ENCODE assay signal across 10 cellular contexts in the genomic region with DNA sequence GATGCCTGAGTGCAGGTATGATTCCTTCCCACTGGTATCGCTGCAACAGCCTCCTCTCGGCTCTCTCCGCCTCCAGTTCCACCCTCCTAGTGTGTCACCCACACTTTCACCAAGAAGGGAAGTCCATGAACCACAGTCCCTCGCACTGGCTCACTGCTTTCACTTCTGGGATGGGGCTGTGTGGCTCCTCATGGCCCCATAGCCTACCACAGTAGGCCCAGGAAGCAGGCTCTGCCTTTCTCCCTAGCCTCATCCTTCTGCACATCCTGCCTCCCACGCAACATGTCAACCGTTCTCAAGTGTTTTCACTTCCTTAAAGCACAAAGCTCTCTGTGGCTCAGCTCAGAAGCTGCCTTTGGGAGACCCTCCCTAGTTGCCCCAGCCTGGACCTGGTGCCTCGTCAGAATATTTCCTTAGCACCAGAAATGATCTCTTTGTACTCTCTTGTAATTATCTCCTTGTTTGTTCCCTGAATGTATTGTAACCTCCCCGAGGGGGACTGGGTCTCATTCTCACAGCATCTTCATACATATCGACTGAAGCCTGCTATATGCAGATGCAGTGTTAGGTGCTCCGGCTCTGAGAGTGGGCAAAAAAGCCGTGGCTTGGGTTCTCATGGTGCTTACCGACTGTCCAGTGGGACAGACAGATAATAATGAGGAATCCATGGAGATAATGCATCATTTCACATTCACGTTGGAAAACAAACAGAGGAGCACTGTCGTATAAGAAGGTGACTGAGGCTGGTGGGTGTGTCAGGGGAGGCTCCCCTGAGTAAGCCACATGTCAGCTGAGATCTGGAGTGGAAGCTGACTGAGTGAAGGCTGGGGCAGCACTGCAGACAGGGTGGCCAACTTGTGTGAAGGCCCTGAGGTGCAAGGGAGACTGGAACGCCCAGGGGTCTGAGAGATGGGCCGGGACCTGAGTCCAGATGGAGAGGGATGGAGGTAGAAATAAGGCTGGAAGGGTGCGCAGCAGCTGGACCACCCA.
DNase-seq lines count a peak whose midpoint lies in the region; ATAC-seq and TF ChIP-seq lines count a peak whose summit lies in the region.
"Had no signal": no experiment of that assay in that cellular context is flagged by ENCODE, and none has a peak within 500 bp of the region (broad histone marks: within the 10 kb centered on the region; RNA-seq: fewer than 3 reads in every experiment).

No MANE protein-coding gene starts in this region.

- intact Hi-C loops in testis (cut with DNase I; ENCODE audit: low total_unique reads), result no loop called here

- H3K36me3 ChIP-seq in GM06990 (ENCODE audit: control insufficient read depth, insufficient read depth, low read length) (no peaks in the 10 kb centered on the region), mesendoderm (ENCODE audit: control insufficient read depth, insufficient read depth, low read length) (no peaks in the 10 kb centered on the region), testis (ENCODE audit: low read depth, missing control alignments) (no peaks in the 10 kb centered on the region)
- H3K36me3 ChIP-seq: thoracic aorta had no signal

- H3K27me3 ChIP-seq in GM06990 (replicated peaks; ENCODE audit: control insufficient read depth, insufficient read depth, low read length), result no peaks in the 10 kb centered on the region
- no peaks in the 10 kb centered on the region for H3K27me3 ChIP-seq in mesendoderm (ENCODE audit: insufficient read depth, low read length, poor library complexity)
- no peaks in the 10 kb centered on the region for H3K27me3 ChIP-seq in testis

- no peak overlapping the region for H4K8ac ChIP-seq in mesendoderm (ENCODE audit: low read depth, low read length)

- peaks cover under 1% of the 10 kb centered on the region for H3K36me3 Mint-ChIP-seq in activated naive CD8-positive, alpha-beta T cell treated with anti-CD3 and anti-CD28 coated beads, Interleukin-2, amount 50 U/mL, for 24 hours (ENCODE audit: low read depth)

- ATAC-seq in GM21367 (IDR thresholded peaks at IDR 0.05; ENCODE audit: unreplicated experiment) (peak; percentile 51), HG03571 (IDR thresholded peaks at IDR 0.05; ENCODE audit: unreplicated experiment) (peak; percentile 78)
- ATAC-seq in activated naive CD8-positive, alpha-beta T cell treated with anti-CD3 and anti-CD28 coated beads, Interleukin-2, amount 50 U/mL, for 24 hours, result peak; percentile 51
- peak; percentile 75 for ATAC-seq in stimulated activated naive CD8-positive, alpha-beta T cell treated with anti-CD3 and anti-CD28 coated beads, Interleukin-15, amount 100 ng/mL, for 72 hours

- H4K5ac ChIP-seq in mesendoderm (ENCODE audit: low read length), result no peak overlapping the region

- no peaks in the 10 kb centered on the region for H3K9me3 Mint-ChIP-seq in activated naive CD8-positive, alpha-beta T cell treated with anti-CD3 and anti-CD28 coated beads, Interleukin-2, amount 50 U/mL, for 24 hours
- no peaks in the 10 kb centered on the region for H3K9me3 Mint-ChIP-seq in stimulated activated naive CD8-positive, alpha-beta T cell treated with anti-CD3 and anti-CD28 coated beads, Interleukin-15, amount 100 ng/mL, for 72 hours

- no CpG with 5 or more reads among the region's 17 CpGs for whole genome bisulfite sequencing in mesendoderm (ENCODE audit: extremely low coverage, insufficient coverage, low lambda C conversion rate)
- WGBS in testis, 2 donors, result 74 to 88% methylated on average over 17 of the region's 17 CpGs

- DNase-seq in GM06990 (ENCODE audit: extremely low read depth, insufficient read length), result peak; percentile 57
- peak; percentile 32 for DNase-seq in activated naive CD8-positive, alpha-beta T cell treated with anti-CD3 and anti-CD28 coated beads, Interleukin-2, amount 50 U/mL, for 24 hours
- DNase-seq in stimulated activated naive CD8-positive, alpha-beta T cell treated with anti-CD3 and anti-CD28 coated beads, Interleukin-15, amount 100 ng/mL, for 72 hours, result peak; percentile 19 to 49
- DNase-seq in mesendoderm, result no peak
- DNase-seq in SW480 (ENCODE audit: low spot score), result no peak
- DNase-seq in testis, result no peak
- DNase-seq: left cardiac atrium had no signal

- H3K4me2 ChIP-seq in mesendoderm (ENCODE audit: low read length), result no peak overlapping the region

- H3K4me1 ChIP-seq in mesendoderm (ENCODE audit: control insufficient read depth, low read depth, low read length) (no peaks in the 10 kb centered on the region), testis (no peaks in the 10 kb centered on the region)

- no peak overlapping the region for H2BK15ac ChIP-seq in mesendoderm (replicated peaks; ENCODE audit: low read depth)

- no peak overlapping the region for H3K56ac ChIP-seq in mesendoderm (ENCODE audit: low read length)

- H3K9ac ChIP-seq in mesendoderm (ENCODE audit: low read length), result no peak overlapping the region

- peaks cover 6% of the 10 kb centered on the region for H3K27me3 Mint-ChIP-seq in activated naive CD8-positive, alpha-beta T cell treated with anti-CD3 and anti-CD28 coated beads, Interleukin-2, amount 50 U/mL, for 24 hours
- H3K27me3 Mint-ChIP-seq in stimulated activated naive CD8-positive, alpha-beta T cell treated with anti-CD3 and anti-CD28 coated beads, Interleukin-15, amount 100 ng/mL, for 72 hours, result peaks cover 11% of the 10 kb centered on the region

- no peaks in the 10 kb centered on the region for H3K79me1 ChIP-seq in mesendoderm (ENCODE audit: low read length)

- H3K18ac ChIP-seq in mesendoderm (ENCODE audit: low read length), result no peak overlapping the region

- TF ChIP-seq CTCF in GM06990 (IDR thresholded peaks at IDR 0.05; ENCODE audit: insufficient read depth, low read length, poor library complexity, severe bottlenecking) (no peak), testis (IDR thresholded peaks at IDR 0.05) (no peak)

- H3K27ac ChIP-seq in mesendoderm (ENCODE audit: low read depth, low read length), result no peak overlapping the region
- no peak overlapping the region for H3K27ac ChIP-seq in testis
- H3K27ac ChIP-seq: thoracic aorta had no signal

- H3K23ac ChIP-seq in mesendoderm (ENCODE audit: low read length), result no peak overlapping the region

- H2BK120ac ChIP-seq in mesendoderm (ENCODE audit: low read depth, low read length), result no peak overlapping the region

- H3K79me2 ChIP-seq in mesendoderm (ENCODE audit: control insufficient read depth, insufficient read depth, low read length), result no peaks in the 10 kb centered on the region

- no peak overlapping the region for H2AK5ac ChIP-seq in mesendoderm (ENCODE audit: low read length)

- no peak overlapping the region for H3K4me3 Mint-ChIP-seq in activated naive CD8-positive, alpha-beta T cell treated with anti-CD3 and anti-CD28 coated beads, Interleukin-2, amount 50 U/mL, for 24 hours
- H3K4me3 Mint-ChIP-seq in stimulated activated naive CD8-positive, alpha-beta T cell treated with anti-CD3 and anti-CD28 coated beads, Interleukin-15, amount 100 ng/mL, for 72 hours, result peak overlapping the region; percentile 5 to 31

- H3K4me1 Mint-ChIP-seq in activated naive CD8-positive, alpha-beta T cell treated with anti-CD3 and anti-CD28 coated beads, Interleukin-2, amount 50 U/mL, for 24 hours, result peaks cover 37% of the 10 kb centered on the region
- H3K4me1 Mint-ChIP-seq in stimulated activated naive CD8-positive, alpha-beta T cell treated with anti-CD3 and anti-CD28 coated beads, Interleukin-15, amount 100 ng/mL, for 72 hours, result peaks cover 29% of the 10 kb centered on the region

- no peaks in the 10 kb centered on the region for H3K9me3 ChIP-seq in testis
- H3K9me3 ChIP-seq: thoracic aorta had no signal

- H3K4me3 ChIP-seq in GM06990 (replicated peaks; ENCODE audit: low read depth, low read length) (no peak overlapping the region), mesendoderm (ENCODE audit: low read length) (no peak overlapping the region), testis (no peak overlapping the region)
- H3K4me3 ChIP-seq: thoracic aorta had no signal

- H2BK5ac ChIP-seq in mesendoderm (ENCODE audit: low read length), result no peak overlapping the region

- peak overlapping the region; percentile 41 for H3K27ac Mint-ChIP-seq in activated naive CD8-positive, alpha-beta T cell treated with anti-CD3 and anti-CD28 coated beads, Interleukin-2, amount 50 U/mL, for 24 hours
- peak overlapping the region in 1 of 2 donors; percentile 87 for H3K27ac Mint-ChIP-seq in stimulated activated naive CD8-positive, alpha-beta T cell treated with anti-CD3 and anti-CD28 coated beads, Interleukin-15, amount 100 ng/mL, for 72 hours

- H3K4ac ChIP-seq in mesendoderm (ENCODE audit: low read depth, low read length), result no peak overlapping the region

- no peak for TF ChIP-seq POLR2A in testis (IDR thresholded peaks at IDR 0.05)

Comparison
In these comparisons a context has a peak if more than half of its experiments do, and no peak if none do; other contexts are left out.
1. DNase-seq: peak in GM06990 (single experiment), activated naive CD8-positive, alpha-beta T cell treated with anti-CD3 and anti-CD28 coated beads, Interleukin-2, amount 50 U/mL, for 24 hours (single experiment) and stimulated activated naive CD8-positive, alpha-beta T cell treated with anti-CD3 and anti-CD28 coated beads, Interleukin-15, amount 100 ng/mL, for 72 hours (2 of 2); none in mesendoderm (single experiment), SW480 (single experiment) and testis (single experiment).
2. Peak in every context shown above with its lines, with median percentiles within 50 percentile points of each other: ATAC-seq.